ENCODE assay signal across 8 cellular contexts in the genomic region with DNA sequence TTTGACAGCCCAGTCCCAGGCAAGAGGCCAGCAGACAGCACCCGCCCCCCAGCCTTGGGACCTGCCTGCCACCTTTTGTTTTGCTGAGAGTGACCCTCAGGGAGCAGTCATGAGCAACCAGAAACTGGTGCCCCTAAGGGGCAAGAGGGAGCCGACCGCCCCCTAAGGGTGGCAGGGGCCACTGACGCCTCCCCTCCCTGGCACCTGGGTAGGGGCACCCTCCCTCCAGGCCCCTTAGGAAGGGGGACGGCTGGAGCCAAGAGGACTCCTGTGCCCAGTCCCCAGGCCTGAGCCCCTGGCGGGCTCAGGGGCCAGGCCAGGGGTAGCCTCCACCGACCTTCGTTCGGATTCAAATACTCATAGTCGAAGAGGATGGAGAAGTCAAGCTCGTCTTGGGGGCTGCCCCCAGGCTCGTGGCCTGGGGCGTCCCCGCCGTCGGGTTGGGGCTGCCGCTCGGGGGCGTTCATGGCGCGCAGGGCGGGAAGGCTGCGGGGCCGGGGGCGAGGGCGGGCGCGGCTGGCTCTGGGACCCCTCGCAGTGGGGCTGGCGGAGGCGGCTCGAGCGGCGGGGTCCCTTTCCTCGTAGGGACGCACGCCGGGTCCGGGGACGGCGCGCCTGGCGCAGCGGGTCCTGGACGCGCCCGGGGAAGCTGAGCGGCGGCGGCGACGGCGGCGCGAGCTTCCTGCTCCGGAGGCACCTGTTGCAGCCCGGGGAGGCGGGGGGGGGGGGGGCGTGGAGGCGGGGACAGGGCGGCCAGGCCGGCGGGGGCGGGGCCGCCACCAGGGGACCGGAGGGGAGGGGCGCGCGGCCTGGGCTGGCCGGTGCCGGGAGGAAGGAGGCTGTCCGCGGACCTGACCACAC. TPM values are rescaled to one million over a fixed set of nuclear protein-coding genes. Genes with fewer than 3 reads are reported as not detected.
DNase-seq lines count a peak whose midpoint lies in the region; TF ChIP-seq lines count a peak whose summit lies in the region.

NFATC2 (minus strand) TSS at position 687 of the 861 bp plus-strand sequence; CDS start at position 467, 220 bp downstream.

- WGBS in mesodermal cell (ENCODE audit: insufficient coverage in 2 of 2), 2 experiments, result 8 to 23% methylated on average over 15 to 40 of the region's 73 CpGs

- no peaks in the 10 kb centered on the region for H4K20me1 ChIP-seq in BLaER1

- H3K36me3 ChIP-seq in BLaER1 (peaks cover 27% of the 10 kb centered on the region), mesodermal cell (ENCODE audit: control insufficient read depth, insufficient read depth, low read length) (no peaks in the 10 kb centered on the region)

- H3K4me1 ChIP-seq in BLaER1 (peaks cover 43% of the 10 kb centered on the region), mesodermal cell (ENCODE audit: control insufficient read depth, insufficient read depth, low read length, poor library complexity, severe bottlenecking) (peaks cover 19% of the 10 kb centered on the region)

- TF ChIP-seq CTCF in HL-60 (IDR thresholded peaks at IDR 0.05; ENCODE audit: insufficient read depth, low read length), result peak; percentile 43
- TF ChIP-seq CTCF in choroid plexus epithelial cell (conservative IDR thresholded peaks at IDR 0.05; ENCODE audit: low read depth, low read length), result no peak

- H3K9me3 ChIP-seq in BLaER1, result peaks cover 19% of the 10 kb centered on the region
- no peaks in the 10 kb centered on the region for H3K9me3 ChIP-seq in mesodermal cell (ENCODE audit: control insufficient read depth, low read length)

- peak within 1 kb of the TSS; percentile 75 for H3K4me3 ChIP-seq in BLaER1
- peak within 1 kb of the TSS; percentile 61 for H3K4me3 ChIP-seq in HL-60 (replicated peaks; ENCODE audit: insufficient read depth, low read length)
- peak within 1 kb of the TSS; percentile 17 for H3K4me3 ChIP-seq in choroid plexus epithelial cell (ENCODE audit: low read depth, low read length)
- peak within 1 kb of the TSS; percentile 23 for H3K4me3 ChIP-seq in mesodermal cell (ENCODE audit: extremely low read depth, insufficient read depth, low read length, poor library complexity, severe bottlenecking)

- H3K4me2 ChIP-seq in BLaER1, result peak within 1 kb of the TSS; percentile 96

- H3K27ac ChIP-seq in BLaER1, result peak within 1 kb of the TSS; percentile 97
- peak within 1 kb of the TSS; percentile 85 for H3K27ac ChIP-seq in HL-60 (replicated peaks)
- H3K27ac ChIP-seq in mesodermal cell (ENCODE audit: low read depth, low read length, severe bottlenecking), result peak within 1 kb of the TSS; percentile 30
- peak within 1 kb of the TSS; percentile 63 for H3K27ac ChIP-seq in substantia nigra (ENCODE audit: low read depth, low read length, poor library complexity, severe bottlenecking)

- H3K27me3 ChIP-seq in BLaER1 (no peaks in the 10 kb centered on the region), HL-60 (ENCODE audit: insufficient read depth, poor library complexity, severe bottlenecking) (no peaks in the 10 kb centered on the region)

- DNase-seq in GM19238 (ENCODE audit: insufficient read length, low spot score) (peak; percentile 85), HL-60 (ENCODE audit: low read depth in 1 of 2, low spot score in 1 of 2) (peak; percentile 28 to 58), UCSD-AML1 (lab: John Stamatoyannopoulos, UW; ENCODE audit: unreplicated experiment) (peak; percentile 78), choroid plexus epithelial cell (ENCODE audit: low read depth) (no peak), substantia nigra (lab: John Stamatoyannopoulos, UW) (peak in 12 of 49 donors; percentile 10 to 57 (median 20)), NCI-H524 treated with DMSO at 0.1 percent for 48 hours (lab: John Stamatoyannopoulos, UW) (no peak)

- H3K9ac ChIP-seq in BLaER1, result peak within 1 kb of the TSS; percentile 90

RNA-seq across cellular contexts. Expression of gene NFATC2, which starts in this region (rescaled TPM):
- polyA plus RNA-seq in mesodermal cell (2013, experiment 1 of 2), result 3.4 TPM
- 1.9 TPM for polyA plus RNA-seq in mesodermal cell (2013, experiment 2 of 2)

Comparison
In these comparisons a context has a peak if more than half of its experiments do, and no peak if none do; other contexts are left out.
1. H3K27ac ChIP-seq: peak in every context shown above with its lines; median percentile 97 in BLaER1; 85 in HL-60; 63 in substantia nigra; 30 in mesodermal cell.
2. H3K4me3 ChIP-seq: peak in every context shown above with its lines; median percentile 75 in BLaER1; 61 in HL-60; 23 in mesodermal cell; 17 in choroid plexus epithelial cell.
3. DNase-seq: peak in GM19238 (single experiment), HL-60 (2 of 2) and UCSD-AML1 (single experiment); none in choroid plexus epithelial cell (single experiment) and NCI-H524 treated with DMSO at 0.1 percent for 48 hours (single experiment).